Comparison of ENCODE assay signal across 1 cellular context in genomic region chr14:103085106-103086091, GRCh38.
TF ChIP-seq lines count a peak whose summit lies in the region.

No MANE protein-coding gene starts in this region.

TF ChIP-seq in K562, 482 proteins besides CTCF, POLR2A, EP300 and RAD21:
- TF ChIP-seq SMC3 (conservative IDR thresholded peaks at IDR 0.05; ENCODE audit: insufficient read depth, low read depth, low read length) (0 out of 2 replicates have a peak, but pooled peaks have one; percentile 14), TFAP4 (CRISPR knock-in tag; IDR thresholded peaks at IDR 0.05; ENCODE audit: borderline replicate concordance) (peak; percentile 42; the same call in 1 of the 2 replicates), ZBTB33 (CRISPR knock-in tag; IDR thresholded peaks at IDR 0.05) (peak; percentile 67), BDP1 (IDR thresholded peaks at IDR 0.05; ENCODE audit: insufficient read depth, insufficient read length) (no peak), ZFP36 (IDR thresholded peaks at IDR 0.05; ENCODE audit: low read depth, low read length, partially characterized antibody) (peak; percentile 83), HNRNPUL1 (IDR thresholded peaks at IDR 0.05; ENCODE audit: low read length) (no peak), ZKSCAN1 (IDR thresholded peaks at IDR 0.05; ENCODE audit: low read depth, low read length) (peak; percentile 92)
